21 cellular contexts compared by ENCODE assay signal in the genomic region with DNA sequence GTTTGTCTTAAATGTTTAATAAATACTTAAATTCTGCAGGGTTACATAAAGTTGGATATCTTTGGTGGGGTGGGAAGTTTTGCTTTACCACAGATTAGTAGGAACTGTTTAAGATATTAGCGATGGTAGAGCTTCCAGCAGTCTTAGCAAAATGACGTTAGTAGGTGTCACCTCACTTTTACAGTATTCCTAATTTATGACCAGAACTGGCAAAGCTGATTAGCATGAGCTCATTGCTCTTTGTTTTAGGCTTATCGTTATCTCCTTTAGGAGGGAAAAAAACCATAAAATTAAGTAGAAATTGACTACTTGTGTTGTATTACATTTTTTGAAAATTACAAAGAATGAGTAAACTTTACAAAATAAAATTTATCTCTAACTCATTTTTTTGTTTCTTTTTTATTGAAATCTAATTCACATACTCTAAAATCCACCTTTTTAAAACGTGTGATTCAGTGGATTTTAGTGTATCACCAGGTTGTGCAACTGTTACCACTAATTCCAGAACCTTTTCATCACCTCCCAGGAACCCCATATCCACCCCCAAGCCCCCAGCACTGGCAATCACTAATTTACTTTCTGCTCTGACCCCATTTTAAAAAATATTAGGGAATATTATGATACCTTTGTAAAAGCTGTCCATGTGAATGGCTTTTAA.
DNase-seq lines count a peak whose midpoint lies in the region; ATAC-seq, FAIRE-seq and TF ChIP-seq lines count a peak whose summit lies in the region.
"Had no signal": no experiment of that assay in that cellular context is flagged by ENCODE, and none has a peak within 500 bp of the region (broad histone marks: within the 10 kb centered on the region; RNA-seq: fewer than 3 reads in every experiment).

No MANE protein-coding gene starts in this region.

- ATAC-seq in GM21381 (IDR thresholded peaks at IDR 0.05; ENCODE audit: unreplicated experiment): no peak
- ATAC-seq in HG02571 (IDR thresholded peaks at IDR 0.05; ENCODE audit: unreplicated experiment): no peak

- TF ChIP-seq CTCF in HFFc6 (IDR thresholded peaks at IDR 0.05) (no peak), astrocyte (IDR thresholded peaks at IDR 0.05; ENCODE audit: insufficient read depth, low read depth, low read length) (no peak), fibroblast of the aortic adventitia (IDR thresholded peaks at IDR 0.05; ENCODE audit: insufficient read depth, low read length) (no peak), thyroid gland (IDR thresholded peaks at IDR 0.05) (no peak), nephron progenitor cell (IDR thresholded peaks at IDR 0.05) (no peak)

- H3K27me3 ChIP-seq in astrocyte (ENCODE audit: insufficient read depth, low read length) (no peaks in the 10 kb centered on the region), thyroid gland (no peaks in the 10 kb centered on the region)
- H3K27me3 ChIP-seq: SJCRH30 had no signal

- H3K36me3 Mint-ChIP-seq in HFFc6 (ENCODE audit: low read depth) (peaks cover 49% of the 10 kb centered on the region), astrocyte (ENCODE audit: low read depth, unreplicated experiment) (peaks cover 7% of the 10 kb centered on the region), nephron progenitor cell (ENCODE audit: low read depth) (peaks cover 10% of the 10 kb centered on the region)

- intact Hi-C loops in thyroid gland (cut with DNase I): loop anchor here (5.0 kb wide), 2 partner anchors 165 to 285 kb away; no protein-coding TSS in a partner anchor

- 90 to 92% methylated on average over 4 of the region's 4 CpGs for WGBS in thyroid gland, 2 donors

- peaks cover 43% of the 10 kb centered on the region for H4K20me1 ChIP-seq in astrocyte (ENCODE audit: insufficient read depth, low read length)

- no peak overlapping the region for H3K4me2 ChIP-seq in astrocyte (ENCODE audit: low read length)

- FAIRE-seq in astrocyte (lab: Jason Lieb, UNC): no peak
- FAIRE-seq: A204.1 had no signal

- H3K4me3 Mint-ChIP-seq in HFFc6: no peak overlapping the region
- H3K4me3 Mint-ChIP-seq in astrocyte (ENCODE audit: unreplicated experiment): no peak overlapping the region
- H3K4me3 Mint-ChIP-seq in nephron progenitor cell: no peak overlapping the region

- peaks cover 99% of the 10 kb centered on the region for H3K79me2 ChIP-seq in astrocyte (ENCODE audit: insufficient read depth, low read length)

- H3K4me1 Mint-ChIP-seq in HFFc6 (ENCODE audit: low read depth): peaks cover 95% of the 10 kb centered on the region
- peaks cover 61% of the 10 kb centered on the region for H3K4me1 Mint-ChIP-seq in astrocyte (ENCODE audit: low read depth, unreplicated experiment)
- peaks cover 50% of the 10 kb centered on the region for H3K4me1 Mint-ChIP-seq in nephron progenitor cell

- H3K27me3 Mint-ChIP-seq in HFFc6 (ENCODE audit: insufficient read depth) (peaks cover 4% of the 10 kb centered on the region), astrocyte (ENCODE audit: low read depth, unreplicated experiment) (no peaks in the 10 kb centered on the region), nephron progenitor cell (ENCODE audit: low read depth, poor library complexity) (no peaks in the 10 kb centered on the region)

- H3K27ac Mint-ChIP-seq in HFFc6 (peak overlapping the region; percentile 51; the same call in 1 of the 2 replicates), astrocyte (ENCODE audit: unreplicated experiment) (peak overlapping the region; percentile 58), nephron progenitor cell (no peak overlapping the region)

- H3K9me3 Mint-ChIP-seq in HFFc6 (no peaks in the 10 kb centered on the region), astrocyte (ENCODE audit: unreplicated experiment) (no peaks in the 10 kb centered on the region), nephron progenitor cell (no peaks in the 10 kb centered on the region)

- no peak overlapping the region for H3K9ac ChIP-seq in astrocyte (ENCODE audit: low read length)

- peaks cover 37% of the 10 kb centered on the region for H3K4me1 ChIP-seq in astrocyte (ENCODE audit: insufficient read depth, low read length)
- peaks cover 25 to 29% of the 10 kb centered on the region in 2 donors for H3K4me1 ChIP-seq in thyroid gland

- H3K27ac ChIP-seq in astrocyte (ENCODE audit: low read depth, low read length): no peak overlapping the region
- no peak overlapping the region for H3K27ac ChIP-seq in thyroid gland
- H3K27ac ChIP-seq: SJCRH30 had no signal

- DNase-seq in A172 (ENCODE audit: low spot score) (peak; percentile 82), HFFc6 (no peak), astrocyte (ENCODE audit: low read depth) (no peak), fibroblast of the aortic adventitia (ENCODE audit: low read depth) (peak; percentile 47), thyroid gland (no peak), nephron progenitor cell (no peak)
- DNase-seq: C1 segment of cervical spinal cord; COR-L47; EL; MM.1S; NCI-H1105; NCI-H1694 treated with DMSO at 0.1 percent for 48 hours; NCI-H2107; NCI-H345; NCI-H526 treated with DMSO at 0.1 percent for 48 hours; NK-92 treated with Interleukin-12 subunit alpha and Interleukin-12 subunit beta, amount 100 ng/mL, for 24 hours; OCI-M1; SJCRH30 had no signal

- no peak for TF ChIP-seq POLR2A in thyroid gland (IDR thresholded peaks at IDR 0.05)

- H3K9me3 ChIP-seq in astrocyte (ENCODE audit: insufficient read depth, low read depth, low read length): no peaks in the 10 kb centered on the region
- H3K9me3 ChIP-seq in thyroid gland: no peaks in the 10 kb centered on the region
- H3K9me3 ChIP-seq: SJCRH30 had no signal

- H3K4me3 ChIP-seq in astrocyte (ENCODE audit: insufficient read depth, low read depth, low read length) (no peak overlapping the region), fibroblast of the aortic adventitia (ENCODE audit: low read depth, low read length) (no peak overlapping the region), thyroid gland (replicated peaks in 1 of 3) (no peak overlapping the region)
- H3K4me3 ChIP-seq: SJCRH30 had no signal

- H3K36me3 ChIP-seq in astrocyte (ENCODE audit: insufficient read depth, low read length) (peaks cover 29% of the 10 kb centered on the region), thyroid gland (no peaks in the 10 kb centered on the region)
- H3K36me3 ChIP-seq: SJCRH30 had no signal

- no peak overlapping the region for H2AFZ ChIP-seq in astrocyte (ENCODE audit: low read depth, low read length)

Comparison
In these comparisons a context has a peak if more than half of its experiments do, and no peak if none do; other contexts are left out.
1. DNase-seq: peak in A172 (single experiment) and fibroblast of the aortic adventitia (single experiment); none in HFFc6 (single experiment), astrocyte (single experiment), thyroid gland (0 of 2) and nephron progenitor cell (single experiment).